ENCODE assay signal across 8 cellular contexts in genomic region chr11:6682936-6683861, GRCh38. TPM values are rescaled to one million over a fixed set of nuclear protein-coding genes. Genes with fewer than 3 reads are reported as not detected.
DNase-seq lines count a peak whose midpoint lies in the region; ATAC-seq and TF ChIP-seq lines count a peak whose summit lies in the region.

Gene MRPL17 (minus strand): TSS chr11:6683340. CDS start chr11:6683296, 44 bp downstream.

- H3K36me3 ChIP-seq in testis (ENCODE audit: low read depth, missing control alignments) = no peaks in the 10 kb centered on the region

- 0% methylated on average over 23 to 70 of the region's 70 CpGs for WGBS in testis, 2 donors

- H3K4me3 ChIP-seq in GM12865 (ENCODE audit: low read depth, low read length) = peak within 1 kb of the TSS; percentile 96
- H3K4me3 ChIP-seq in testis = peak within 1 kb of the TSS; percentile 79 to 89

- intact Hi-C loops in testis (cut with DNase I; ENCODE audit: low total_unique reads) = no loop called here

- DNase-seq in GM12865 (ENCODE audit: low read depth) (peak; percentile 100), NCI-H1105 (lab: John Stamatoyannopoulos, UW) (peak; percentile 98), SKM-1 treated with dmso at 0.1 percent for 144 hours (lab: John Stamatoyannopoulos, UW; ENCODE audit: unreplicated experiment) (peak; percentile 99), glomerular visceral epithelial cell (ENCODE audit: extremely low spot score) (peak; percentile 99), omental fat pad (ENCODE audit: low spot score) (peak; percentile 89), testis (peak; percentile 98)

- peaks cover 8% of the 10 kb centered on the region for H3K4me1 ChIP-seq in testis

- H3K27me3 Mint-ChIP-seq in activated naive CD8-positive, alpha-beta T cell = no peaks in the 10 kb centered on the region

- no peaks in the 10 kb centered on the region for H3K9me3 ChIP-seq in testis

- TF ChIP-seq POLR2A in testis (IDR thresholded peaks at IDR 0.05) = no peak

- H3K4me3 Mint-ChIP-seq in activated naive CD8-positive, alpha-beta T cell = peak within 1 kb of the TSS; percentile 99

- no peaks in the 10 kb centered on the region for H3K9me3 Mint-ChIP-seq in activated naive CD8-positive, alpha-beta T cell (ENCODE audit: low read depth)

- TF ChIP-seq CTCF in GM12865 (IDR thresholded peaks at IDR 0.05; ENCODE audit: insufficient read depth, low read depth, low read length, missing control alignments) (peak; percentile 80), omental fat pad (IDR thresholded peaks at IDR 0.05) (peak in 2 of 3 donors; percentile 34 to 90), testis (IDR thresholded peaks at IDR 0.05) (peak; percentile 88 to 92 (median 88))

- H3K36me3 Mint-ChIP-seq in activated naive CD8-positive, alpha-beta T cell = peaks cover 17% of the 10 kb centered on the region

- H3K27ac ChIP-seq in testis = peak within 1 kb of the TSS; percentile 79 to 94

- no peaks in the 10 kb centered on the region for H3K27me3 ChIP-seq in testis

- H3K27ac Mint-ChIP-seq in activated naive CD8-positive, alpha-beta T cell = peak within 1 kb of the TSS; percentile 100

- peaks cover 27% of the 10 kb centered on the region for H3K4me1 Mint-ChIP-seq in activated naive CD8-positive, alpha-beta T cell (ENCODE audit: low read depth)

- ATAC-seq in HG02642 (IDR thresholded peaks at IDR 0.05; ENCODE audit: poor library complexity, unreplicated experiment) (peak; percentile 92), omental fat pad (ENCODE audit: low FRiP score) (peak; percentile 100)

RNA-seq across cellular contexts. Expression of gene MRPL17, which starts in this region (rescaled TPM):
- total RNA-seq in omental fat pad (10 to 100 TPM; 20.0 to 31.6 (median 29.0) TPM), testis (10 to 100 TPM; 21.0 to 22.7 TPM)
- 49.5 TPM for polyA plus RNA-seq in testis (ENCODE audit: insufficient read depth, low read depth, low replicate concordance)

Comparison
In these comparisons a context has a peak if more than half of its experiments do, and no peak if none do; other contexts are left out.
1. Peak in every context shown above with its lines: DNase-seq, ATAC-seq, H3K4me3 ChIP-seq and H3K27ac ChIP-seq.